ENCODE assay signal across 20 cellular contexts in genomic region chr6:18510644-18511033, GRCh38.
DNase-seq lines count a peak whose midpoint lies in the region; ATAC-seq and TF ChIP-seq lines count a peak whose summit lies in the region.
"Had no signal": no experiment of that assay in that cellular context is flagged by ENCODE, and none has a peak within 500 bp of the region (broad histone marks: within the 10 kb centered on the region; RNA-seq: fewer than 3 reads in every experiment).

No MANE protein-coding gene starts in this region.

- DNase-seq in activated T-cell treated with anti-CD3 and anti-CD28 coated beads for 48 hours (ENCODE audit: low read depth) (peak; percentile 21), activated T-cell treated with anti-CD3 and anti-CD28 coated beads for 4 hours (no peak), RWPE1 (ENCODE audit: low spot score) (no peak)
- no peak for DNase-seq in stimulated activated naive CD8-positive, alpha-beta T cell treated with anti-CD3 and anti-CD28 coated beads, Interleukin-15, Interleukin-2, amounts not matched to agents 100 U/mL and 50 U/mL, for 24 hours
- no peak for DNase-seq in stimulated activated naive CD8-positive, alpha-beta T cell treated with anti-CD3 and anti-CD28 coated beads, Interleukin-15, amount 100 ng/mL, for 72 hours
- DNase-seq: Calu3; CD8-positive, alpha-beta memory T cell; DMS153; NCI-H1694; NCI-H2081; NCI-H2171 treated with DMSO at 0.1 percent for 48 hours; NCI-H524 treated with DMSO at 0.1 percent for 48 hours; Peyer's patch had no signal

- H3K27ac Mint-ChIP-seq in stimulated activated naive CD8-positive, alpha-beta T cell treated with anti-CD3 and anti-CD28 coated beads, Interleukin-15, amount 100 ng/mL, for 72 hours = no peak overlapping the region
- no peak overlapping the region for H3K27ac Mint-ChIP-seq in stimulated activated memory B cell treated with anti-CD40 and anti-IgM and Interleukin-4, amounts not matched to agents 10 μg/mL and 1 μg/mL and 100 μg/mL, for 72 hours
- H3K27ac Mint-ChIP-seq: CD8-positive, alpha-beta memory T cell; GM23338; IgD-negative memory B cell had no signal

- CTCF ChIA-PET in RWPE1 (lab: Yijun Ruan, JAX) = no interaction called here

- no peak for TF ChIP-seq CTCF in RWPE1 (conservative IDR thresholded peaks at IDR 0.05; ENCODE audit: low read depth)

- H3K4me3 Mint-ChIP-seq in stimulated activated naive CD8-positive, alpha-beta T cell treated with anti-CD3 and anti-CD28 coated beads, Interleukin-15, amount 100 ng/mL, for 72 hours = no peak overlapping the region
- H3K4me3 Mint-ChIP-seq in stimulated activated memory B cell treated with anti-CD40 and anti-IgM and Interleukin-4, amounts not matched to agents 10 μg/mL and 1 μg/mL and 100 μg/mL, for 72 hours = no peak overlapping the region
- H3K4me3 Mint-ChIP-seq: CD8-positive, alpha-beta memory T cell; GM23338; IgD-negative memory B cell had no signal

- POLR2A ChIA-PET in RWPE1 (lab: Yijun Ruan, JAX; ENCODE audit: low non-redundant PET) = no interaction called here

- no peaks in the 10 kb centered on the region for H3K36me3 Mint-ChIP-seq in stimulated activated memory B cell treated with anti-CD40 and anti-IgM and Interleukin-4, amounts not matched to agents 10 μg/mL and 1 μg/mL and 100 μg/mL, for 72 hours
- H3K36me3 Mint-ChIP-seq: CD8-positive, alpha-beta memory T cell had no signal

- ATAC-seq in stimulated activated naive CD8-positive, alpha-beta T cell treated with anti-CD3 and anti-CD28 coated beads, Interleukin-15, Interleukin-2, amounts not matched to agents 100 U/mL and 50 U/mL, for 24 hours = peak; percentile 16
- ATAC-seq in stimulated activated naive CD8-positive, alpha-beta T cell treated with anti-CD3 and anti-CD28 coated beads, Interleukin-15, amount 100 ng/mL, for 72 hours = no peak
- ATAC-seq in stimulated activated memory B cell treated with anti-CD40 and anti-IgM and Interleukin-4, amounts not matched to agents 10 μg/mL and 1 μg/mL and 100 μg/mL, for 72 hours = peak; percentile 9
- ATAC-seq in SK-N-SH treated with all-trans-retinoic acid at 6 μM for 48 hours = no peak
- ATAC-seq: GM23338, HCT116 had no signal

- H3K9me3 Mint-ChIP-seq in stimulated activated naive CD8-positive, alpha-beta T cell treated with anti-CD3 and anti-CD28 coated beads, Interleukin-15, amount 100 ng/mL, for 72 hours = no peaks in the 10 kb centered on the region
- H3K9me3 Mint-ChIP-seq in stimulated activated memory B cell treated with anti-CD40 and anti-IgM and Interleukin-4, amounts not matched to agents 10 μg/mL and 1 μg/mL and 100 μg/mL, for 72 hours = no peaks in the 10 kb centered on the region
- H3K9me3 Mint-ChIP-seq: CD8-positive, alpha-beta memory T cell; GM23338; IgD-negative memory B cell had no signal

- H3K27ac ChIP-seq in RWPE1 = no peak overlapping the region
- H3K27ac ChIP-seq: C4-2B, Peyer's patch, SJSA1 had no signal

- peaks cover 27% of the 10 kb centered on the region for H3K4me1 Mint-ChIP-seq in stimulated activated naive CD8-positive, alpha-beta T cell treated with anti-CD3 and anti-CD28 coated beads, Interleukin-15, amount 100 ng/mL, for 72 hours
- peaks cover 20% of the 10 kb centered on the region for H3K4me1 Mint-ChIP-seq in stimulated activated memory B cell treated with anti-CD40 and anti-IgM and Interleukin-4, amounts not matched to agents 10 μg/mL and 1 μg/mL and 100 μg/mL, for 72 hours
- H3K4me1 Mint-ChIP-seq: CD8-positive, alpha-beta memory T cell had no signal

- H3K27me3 Mint-ChIP-seq in stimulated activated naive CD8-positive, alpha-beta T cell treated with anti-CD3 and anti-CD28 coated beads, Interleukin-15, amount 100 ng/mL, for 72 hours = peaks cover 17% of the 10 kb centered on the region
- no peaks in the 10 kb centered on the region for H3K27me3 Mint-ChIP-seq in stimulated activated memory B cell treated with anti-CD40 and anti-IgM and Interleukin-4, amounts not matched to agents 10 μg/mL and 1 μg/mL and 100 μg/mL, for 72 hours

TF ChIP-seq in SK-N-SH treated with all-trans-retinoic acid at 6 μM for 48 hours, 23 proteins besides CTCF, POLR2A, EP300 and RAD21:
- TF ChIP-seq BACH2 (CRISPR knock-in tag; IDR thresholded peaks at IDR 0.05; ENCODE audit: borderline replicate concordance) = no peak
- no peak for TF ChIP-seq TOX (CRISPR knock-in tag; IDR thresholded peaks at IDR 0.05; ENCODE audit: borderline replicate concordance)
- no peak for TF ChIP-seq ISL1 (CRISPR knock-in tag; IDR thresholded peaks at IDR 0.05)
- TF ChIP-seq ARNTL (CRISPR knock-in tag; IDR thresholded peaks at IDR 0.05; ENCODE audit: borderline replicate concordance, low read depth) = no peak
- TF ChIP-seq, protein P1, sequence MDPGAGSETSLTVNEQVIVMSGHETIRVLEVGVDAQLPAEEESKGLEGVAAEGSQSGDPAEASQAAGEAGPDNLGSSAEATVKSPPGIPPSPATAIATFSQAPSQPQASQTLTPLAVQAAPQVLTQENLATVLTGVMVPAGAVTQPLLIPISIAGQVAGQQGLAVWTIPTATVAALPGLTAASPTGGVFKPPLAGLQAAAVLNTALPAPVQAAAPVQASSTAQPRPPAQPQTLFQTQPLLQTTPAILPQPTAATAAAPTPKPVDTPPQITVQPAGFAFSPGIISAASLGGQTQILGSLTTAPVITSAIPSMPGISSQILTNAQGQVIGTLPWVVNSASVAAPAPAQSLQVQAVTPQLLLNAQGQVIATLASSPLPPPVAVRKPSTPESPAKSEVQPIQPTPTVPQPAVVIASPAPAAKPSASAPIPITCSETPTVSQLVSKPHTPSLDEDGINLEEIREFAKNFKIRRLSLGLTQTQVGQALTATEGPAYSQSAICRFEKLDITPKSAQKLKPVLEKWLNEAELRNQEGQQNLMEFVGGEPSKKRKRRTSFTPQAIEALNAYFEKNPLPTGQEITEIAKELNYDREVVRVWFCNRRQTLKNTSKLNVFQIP (CRISPR knock-in tag; IDR thresholded peaks at IDR 0.05; ENCODE audit: borderline replicate concordance, low read depth) = no peak
- TF ChIP-seq CREB5 (CRISPR knock-in tag; IDR thresholded peaks at IDR 0.05; ENCODE audit: low read depth) = no peak
- TF ChIP-seq CSDC2 (CRISPR knock-in tag; IDR thresholded peaks at IDR 0.05) = no peak
- TF ChIP-seq TCF4 (CRISPR knock-in tag; IDR thresholded peaks at IDR 0.05; ENCODE audit: borderline replicate concordance) = no peak
- no peak for TF ChIP-seq ZFP30 (CRISPR knock-in tag; IDR thresholded peaks at IDR 0.05)
- TF ChIP-seq ZFP3 (CRISPR knock-in tag; IDR thresholded peaks at IDR 0.05) = no peak
- TF ChIP-seq PPARA (CRISPR knock-in tag; IDR thresholded peaks at IDR 0.05; ENCODE audit: borderline replicate concordance) = no peak

Comparison
In these comparisons a context has a peak if more than half of its experiments do, and no peak if none do; other contexts are left out.
1. ATAC-seq: peak in stimulated activated naive CD8-positive, alpha-beta T cell treated with anti-CD3 and anti-CD28 coated beads, Interleukin-15, Interleukin-2, amounts not matched to agents 100 U/mL and 50 U/mL, for 24 hours (single experiment) and stimulated activated memory B cell treated with anti-CD40 and anti-IgM and Interleukin-4, amounts not matched to agents 10 μg/mL and 1 μg/mL and 100 μg/mL, for 72 hours (single experiment); none in stimulated activated naive CD8-positive, alpha-beta T cell treated with anti-CD3 and anti-CD28 coated beads, Interleukin-15, amount 100 ng/mL, for 72 hours (single experiment) and SK-N-SH treated with all-trans-retinoic acid at 6 μM for 48 hours (single experiment).